Comparison of ENCODE assay signal across 9 cellular contexts in the genomic region with DNA sequence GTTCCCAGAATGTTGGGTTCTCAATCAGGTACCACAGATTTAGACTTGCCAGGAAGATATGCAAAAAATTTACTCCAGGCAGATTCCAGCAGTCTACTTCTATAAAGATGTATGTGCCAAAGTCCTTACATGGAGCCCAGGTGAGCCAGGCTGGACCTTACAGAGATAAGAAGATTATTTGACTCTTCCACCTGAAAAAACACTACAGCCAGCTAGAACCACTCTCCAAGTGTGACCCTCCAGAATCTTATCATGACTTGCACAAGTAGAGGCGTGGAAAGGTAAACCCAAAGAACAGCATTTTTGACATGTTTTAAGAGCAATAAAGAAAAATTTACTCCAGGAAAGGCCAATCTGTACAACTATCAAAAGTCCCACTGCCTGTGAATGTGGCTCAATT.
"Had no signal": no experiment of that assay in that cellular context is flagged by ENCODE, and none has a peak within 500 bp of the region (broad histone marks: within the 10 kb centered on the region; RNA-seq: fewer than 3 reads in every experiment).

No MANE protein-coding gene starts in this region.

- H3K4me3 ChIP-seq: GM23248, K562 had no signal

- H2AFZ ChIP-seq: GM23248 had no signal

- DNase-seq: GM23248, GOT3, H9, HCEC 1CT, IMR-90, KG1 had no signal

- H3K27ac ChIP-seq: GM23248 had no signal

- H3K9ac ChIP-seq: GM23248 had no signal

- FAIRE-seq: H54, HTR-8/SVneo, K562 had no signal

- ATAC-seq: K562 had no signal
